ENCODE assay signal across 24 cellular contexts in genomic region chr5:3778945-3779344, GRCh38.
DNase-seq lines count a peak whose midpoint lies in the region; ATAC-seq, FAIRE-seq and TF ChIP-seq lines count a peak whose summit lies in the region.
"Had no signal": no experiment of that assay in that cellular context is flagged by ENCODE, and none has a peak within 500 bp of the region (broad histone marks: within the 10 kb centered on the region; RNA-seq: fewer than 3 reads in every experiment).

No MANE protein-coding gene starts in this region.

- no peaks in the 10 kb centered on the region for H4K20me1 ChIP-seq in BLaER1 treated with 17β-estradiol and CSF1 and Interleukin-3, amounts not matched to agents 10 nM and 100 nM
- H4K20me1 ChIP-seq: BLaER1 had no signal

- intact Hi-C loops in Right ventricle myocardium inferior (cut with DNase I) = no loop called here
- intact Hi-C loops in cardiac septum (cut with DNase I) = no loop called here

- peak; percentile 85 for FAIRE-seq in bronchial epithelial cell (lab: Jason Lieb, UNC)
- FAIRE-seq: A204.1, D721Med, GM12891, GM18507 had no signal

- H3K9me3 ChIP-seq in BLaER1 treated with 17β-estradiol and CSF1 and Interleukin-3, amounts not matched to agents 10 nM and 100 nM (replicated peaks in 1 of 11) = peaks cover 0 to 21% (median 3%) of the 10 kb centered on the region in 11 experiments; a peak in 8 of 22 replicates
- H3K9me3 ChIP-seq: HAP-1 had no signal

- H3K27ac Mint-ChIP-seq in neural crest cell (ENCODE audit: unreplicated experiment) = peak overlapping the region; percentile 12
- H3K27ac Mint-ChIP-seq: B cell; CD14-positive monocyte; CD4-positive, alpha-beta T cell; CD8-positive, alpha-beta memory T cell; HFFc6 had no signal

- H3K4me3 Mint-ChIP-seq in neural crest cell = no peak overlapping the region
- H3K4me3 Mint-ChIP-seq: B cell; CD14-positive monocyte; CD4-positive, alpha-beta T cell; CD8-positive, alpha-beta memory T cell; HFFc6 had no signal

- ATAC-seq in Right ventricle myocardium inferior = peak; percentile 26

- H3K27me3 Mint-ChIP-seq in neural crest cell (ENCODE audit: low read depth) = no peaks in the 10 kb centered on the region
- H3K27me3 Mint-ChIP-seq: B cell; CD4-positive, alpha-beta T cell; CD8-positive, alpha-beta memory T cell had no signal

- TF ChIP-seq CTCF in bronchial epithelial cell (IDR thresholded peaks at IDR 0.05; ENCODE audit: insufficient read depth, low read length, severe bottlenecking) (no peak), neural crest cell (conservative IDR thresholded peaks at IDR 0.05) (no peak)

- H3K9ac ChIP-seq in BLaER1 treated with 17β-estradiol and CSF1 and Interleukin-3, amounts not matched to agents 10 nM and 100 nM = no peak overlapping the region
- H3K9ac ChIP-seq: BLaER1 had no signal

- peak overlapping the region in 6 of 11 experiments; percentile 4 to 55 (median 26); a peak in 4 of 22 replicates for H3K27ac ChIP-seq in BLaER1 treated with 17β-estradiol and CSF1 and Interleukin-3, amounts not matched to agents 10 nM and 100 nM
- H3K27ac ChIP-seq: 22Rv1, BLaER1 had no signal

- no peaks in the 10 kb centered on the region for H3K36me3 ChIP-seq in BLaER1 treated with 17β-estradiol and CSF1 and Interleukin-3, amounts not matched to agents 10 nM and 100 nM
- no peaks in the 10 kb centered on the region for H3K36me3 ChIP-seq in bronchial epithelial cell (ENCODE audit: control insufficient read depth, insufficient read depth, low read length)
- H3K36me3 ChIP-seq: BLaER1, HAP-1 had no signal

- H3K36me3 Mint-ChIP-seq in neural crest cell (ENCODE audit: low read depth) = no peaks in the 10 kb centered on the region
- H3K36me3 Mint-ChIP-seq: CD14-positive monocyte; CD8-positive, alpha-beta memory T cell had no signal

- no peaks in the 10 kb centered on the region for H3K9me3 Mint-ChIP-seq in neural crest cell

- no peaks in the 10 kb centered on the region for H3K4me1 Mint-ChIP-seq in neural crest cell
- H3K4me1 Mint-ChIP-seq: B cell; CD14-positive monocyte; CD8-positive, alpha-beta memory T cell had no signal

- H3K4me2 ChIP-seq in BLaER1 treated with 17β-estradiol and CSF1 and Interleukin-3, amounts not matched to agents 10 nM and 100 nM = peak overlapping the region in 9 of 11 experiments; percentile 29 to 70 (median 59); a peak in 14 of 22 replicates
- H3K4me2 ChIP-seq: BLaER1 had no signal

- H3K4me3 ChIP-seq in BLaER1 treated with 17β-estradiol and CSF1 and Interleukin-3, amounts not matched to agents 10 nM and 100 nM = no peak overlapping the region
- H3K4me3 ChIP-seq in bronchial epithelial cell (ENCODE audit: low read depth, low read length) = no peak overlapping the region
- H3K4me3 ChIP-seq: BLaER1, HAP-1 had no signal

- peaks cover 0 to 16% (median 13%) of the 10 kb centered on the region in 10 experiments; a peak in 18 of 20 replicates for H3K4me1 ChIP-seq in BLaER1 treated with 17β-estradiol and CSF1 and Interleukin-3, amounts not matched to agents 10 nM and 100 nM
- H3K4me1 ChIP-seq: BLaER1, HAP-1 had no signal

- no peak for DNase-seq in Right ventricle myocardium inferior (ENCODE audit: missing footprints)
- no peak for DNase-seq in cardiac septum (ENCODE audit: low spot score)
- DNase-seq in bronchial epithelial cell (ENCODE audit: low read depth) = no peak
- DNase-seq in neural crest cell (ENCODE audit: low read depth, low spot score) = no peak
- no peak for DNase-seq in SW480 (ENCODE audit: low spot score)
- no peak for DNase-seq in DMS114 treated with DMSO at 0.1 percent for 48 hours (lab: John Stamatoyannopoulos, UW; ENCODE audit: unreplicated experiment)
- DNase-seq in activated CD8-positive, alpha-beta memory T cell treated with anti-CD3 and anti-CD28 coated beads, Interleukin-2, amount 50 U/mL, for 4 hours = no peak
- DNase-seq: CD4-positive, alpha-beta T cell; CD8-positive, alpha-beta memory T cell; DMS 273 treated with DMSO at 0.1 percent for 48 hours; DMS53; DMS79 treated with DMSO at 0.1 percent for 48 hours; GF-D8; HFFc6 had no signal

- no peaks in the 10 kb centered on the region for H3K27me3 ChIP-seq in BLaER1 treated with 17β-estradiol and CSF1 and Interleukin-3, amounts not matched to agents 10 nM and 100 nM
- no peaks in the 10 kb centered on the region for H3K27me3 ChIP-seq in bronchial epithelial cell (ENCODE audit: control insufficient read depth, insufficient read depth, low read length)
- H3K27me3 ChIP-seq: BLaER1 had no signal
